In genomic region chr12:110012659-110013058, GRCh38 we compare ENCODE assay signal across 1 cellular context.
TF ChIP-seq lines count a peak whose summit lies in the region.

No MANE protein-coding gene starts in this region.

TF ChIP-seq in IMR-90, 13 proteins besides CTCF, POLR2A, EP300 and RAD21:
- no peak for TF ChIP-seq BHLHE40 (IDR thresholded peaks at IDR 0.05; ENCODE audit: low read depth, low read length)
- peak; percentile 85 for TF ChIP-seq CEBPB (IDR thresholded peaks at IDR 0.05; ENCODE audit: low read depth, low read length)
